8 cellular contexts compared by ENCODE assay signal in the genomic region with DNA sequence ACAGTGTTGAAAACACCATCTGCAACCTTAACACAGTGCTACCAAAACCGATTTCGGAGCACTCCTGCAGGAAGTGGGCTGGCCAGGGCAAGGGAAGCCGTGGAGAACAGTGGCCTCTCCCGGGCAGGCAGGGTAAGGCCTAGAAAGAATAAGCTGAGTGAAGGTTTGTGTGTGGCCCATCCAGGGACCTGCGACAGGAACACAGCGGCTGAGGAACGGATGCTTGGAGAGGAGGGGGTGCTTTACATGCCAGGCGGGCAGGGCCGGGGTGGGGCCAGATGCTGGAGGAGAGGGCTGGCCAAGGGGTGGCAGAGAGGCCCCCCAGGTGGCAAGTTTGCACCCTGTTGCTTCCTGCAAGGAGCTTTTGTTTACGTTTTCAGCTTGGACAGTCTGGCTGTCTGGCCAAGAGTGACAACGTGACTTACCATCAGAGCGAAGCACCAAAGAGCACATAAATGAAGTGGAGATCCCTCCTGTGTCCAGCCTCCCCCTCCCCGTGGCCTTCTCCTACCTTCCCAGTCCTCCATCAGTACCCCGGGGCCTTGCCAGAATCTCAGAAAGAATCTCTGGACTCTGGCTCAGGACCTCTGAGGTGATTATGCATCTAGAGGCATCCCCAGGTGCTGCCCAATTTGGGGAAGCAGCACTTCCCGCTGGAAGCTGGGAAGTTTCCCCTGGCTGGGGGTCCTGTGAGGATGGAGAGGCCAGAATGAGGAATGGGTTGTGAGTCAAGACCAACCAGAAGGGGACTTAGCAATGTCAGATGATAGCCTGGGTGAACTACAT.
DNase-seq lines count a peak whose midpoint lies in the region; ATAC-seq and TF ChIP-seq lines count a peak whose summit lies in the region.

No MANE protein-coding gene starts in this region.

- POLR2A ChIA-PET in AG04449 (lab: Yijun Ruan, JAX), result no interaction called here

- H3K9ac ChIP-seq in endocrine pancreas (ENCODE audit: control insufficient read depth, insufficient read depth, low read length), result no peak overlapping the region

- H3K27me3 ChIP-seq in endocrine pancreas (ENCODE audit: control insufficient read depth, insufficient read depth, low read length), result no peaks in the 10 kb centered on the region

- DNase-seq in AG04449 (ENCODE audit: low read depth, low spot score) (no peak), NCI-H774 (lab: John Stamatoyannopoulos, UW) (peak; percentile 35), mesothelial cell of epicardium (ENCODE audit: low spot score in 2 of 2, unreplicated experiment in 2 of 2) (peak in 1 of 2 experiments; percentile 75)
- DNase-seq in activated CD8-positive, alpha-beta memory T cell treated with anti-CD3 and anti-CD28 coated beads for 1 hour (ENCODE audit: extremely low read depth in 1 of 2, low read depth in 1 of 2), result peak; percentile 31 to 37
- DNase-seq in stimulated activated CD8-positive, alpha-beta memory T cell treated with anti-CD3 and anti-CD28 coated beads, Interleukin-2, amount 100 ng/mL, for 1 hour (ENCODE audit: low read depth in 2 of 2), result peak; percentile 31 to 33

- peaks cover 13% of the 10 kb centered on the region for H3K4me1 ChIP-seq in endocrine pancreas (ENCODE audit: control insufficient read depth, insufficient read depth, low read length)

- no peaks in the 10 kb centered on the region for H3K9me3 ChIP-seq in endocrine pancreas (ENCODE audit: control insufficient read depth, low read length)

- H3K9me3 Mint-ChIP-seq in mesothelial cell of epicardium, result no peaks in the 10 kb centered on the region

- TF ChIP-seq CTCF in AG04449 (IDR thresholded peaks at IDR 0.05; ENCODE audit: insufficient read depth, low read length, missing control alignments), result peak; percentile 83
- TF ChIP-seq CTCF in mesothelial cell of epicardium (IDR thresholded peaks at IDR 0.05; ENCODE audit: unreplicated experiment), result peak; percentile 16

- peak; percentile 49 for ATAC-seq in GM18861 (IDR thresholded peaks at IDR 0.05; ENCODE audit: unreplicated experiment)
- ATAC-seq in HG03442 (IDR thresholded peaks at IDR 0.05; ENCODE audit: unreplicated experiment), result peak; percentile 36

- H3K4me3 ChIP-seq in AG04449 (ENCODE audit: low read depth, low read length), result peak overlapping the region; percentile 64
- peak overlapping the region; percentile 38 for H3K4me3 ChIP-seq in endocrine pancreas (ENCODE audit: control insufficient read depth, insufficient read depth, low read length)

- H3K4me3 Mint-ChIP-seq in mesothelial cell of epicardium, result peak overlapping the region; percentile 82

- no peaks in the 10 kb centered on the region for H3K36me3 ChIP-seq in endocrine pancreas (ENCODE audit: control insufficient read depth, insufficient read depth, low read length)

- no peaks in the 10 kb centered on the region for H3K27me3 Mint-ChIP-seq in mesothelial cell of epicardium (ENCODE audit: low read depth)

- peak overlapping the region; percentile 89 for H3K27ac Mint-ChIP-seq in mesothelial cell of epicardium

- peaks cover 66% of the 10 kb centered on the region for H3K4me1 Mint-ChIP-seq in mesothelial cell of epicardium

- no peaks in the 10 kb centered on the region for H3K36me3 Mint-ChIP-seq in mesothelial cell of epicardium

- CTCF ChIA-PET in AG04449 (lab: Yijun Ruan, JAX), result interaction anchor here (0.5 to 1.2 kb wide), 18 partner anchors 9 to 329 kb away, joined by 3 to 5 read pairs (median 3); no protein-coding TSS in a partner anchor
